8 cellular contexts compared by ENCODE assay signal in the genomic region with DNA sequence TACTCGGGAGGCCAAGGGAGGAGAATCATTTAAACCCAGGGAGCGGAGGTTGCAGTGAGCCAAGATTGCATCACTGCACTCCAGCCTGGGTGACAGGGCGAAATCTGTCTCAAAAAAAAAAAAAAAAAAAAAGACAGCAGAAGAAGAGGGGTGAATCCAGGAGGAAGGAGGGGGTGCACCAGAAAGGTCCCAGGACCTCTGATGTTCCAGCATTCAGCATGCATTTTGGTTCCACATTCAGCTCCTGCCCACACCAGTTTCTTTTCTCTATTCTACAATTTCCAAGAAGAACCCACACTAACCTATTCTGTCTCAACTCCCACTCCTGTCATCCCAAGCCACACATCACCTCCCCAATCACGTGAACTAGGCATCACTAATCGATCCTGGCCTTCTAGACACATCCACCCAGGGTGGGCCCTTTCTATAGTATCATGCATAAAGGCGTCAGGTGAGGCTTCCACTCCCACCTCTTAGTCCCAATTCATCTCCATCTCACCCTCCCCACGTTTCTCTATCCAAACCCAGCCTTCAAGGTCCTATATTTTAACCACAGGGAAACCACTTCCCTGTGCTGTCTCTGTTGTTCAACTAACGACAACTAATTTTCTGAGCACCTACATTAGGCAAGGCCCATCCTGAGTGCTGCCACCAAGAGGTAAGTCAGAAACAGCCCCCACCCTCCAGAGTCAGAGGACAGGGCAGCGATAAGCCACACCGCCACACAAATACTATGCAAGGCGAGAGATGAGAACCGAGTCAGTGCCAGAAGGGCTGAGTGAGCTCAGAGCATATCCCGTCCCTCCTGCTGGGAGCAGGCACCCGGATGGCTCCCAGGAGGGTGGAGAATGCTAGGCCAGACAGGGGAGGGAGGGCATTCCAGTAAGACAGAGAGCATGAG. TPM values are rescaled to one million over a fixed set of nuclear protein-coding genes. Genes with fewer than 3 reads are reported as not detected.
A peak's percentile ranks its signal among the peaks of the same experiment; 100 is the strongest.
DNase-seq lines count a peak whose midpoint lies in the region; ATAC-seq and TF ChIP-seq lines count a peak whose summit lies in the region.

No MANE protein-coding gene starts in this region.

- no peaks in the 10 kb centered on the region for H3K27me3 ChIP-seq in BJ (ENCODE audit: control insufficient read depth, insufficient read depth, low read length)

- POLR2A ChIA-PET in BJ (lab: Charles Lee): interaction anchor here (0.7 kb wide), 1 partner anchor 99 kb away, joined by 20 read pairs; no protein-coding TSS in a partner anchor

- 0 out of 2 replicates have a peak, but pooled peaks cover 1% of the 10 kb centered on the region for H3K36me3 ChIP-seq in BJ (ENCODE audit: control insufficient read depth, insufficient read depth, low read length)

- ATAC-seq in GM18873 (IDR thresholded peaks at IDR 0.05; ENCODE audit: low FRiP score, unreplicated experiment) (peak; percentile 57), HG03097 (IDR thresholded peaks at IDR 0.05; ENCODE audit: low FRiP score, unreplicated experiment) (peak; percentile 37)

- peak; percentile 76 for DNase-seq in BJ (ENCODE audit: low read depth)
- peak; percentile 96 for DNase-seq in OCI-M1 (lab: John Stamatoyannopoulos, UW)
- DNase-seq in activated T-helper 9 cell treated with anti-CD3 and anti-CD28 coated beads, Interleukin-2, amount 50 U/mL, for 16 hours (ENCODE audit: low read depth): peak; percentile 46
- DNase-seq in head of caudate nucleus: peak in 28 of 42 donors; percentile 22 to 88 (median 64)
- peak; percentile 74 for DNase-seq in putamen (ENCODE audit: low spot score)
- DNase-seq in posterior cingulate gyrus: no peak

- TF ChIP-seq CTCF in BJ (IDR thresholded peaks at IDR 0.05; ENCODE audit: insufficient read depth, low read depth, low read length): peak; percentile 38

- H3K4me3 ChIP-seq in BJ (ENCODE audit: low read depth, low read length): peak overlapping the region; percentile 87

- intact Hi-C loops in head of caudate nucleus (cut with DNase I) (loop anchor here (10.0 kb wide), 1 partner anchor 48 kb away; no protein-coding TSS in a partner anchor), posterior cingulate gyrus (cut with DNase I) (loop anchor here (5.0 kb wide), 1 partner anchor 46 kb away; no protein-coding TSS in a partner anchor)

- CTCF ChIA-PET in BJ (lab: Yijun Ruan, JAX): interaction anchor here (0.9 to 1.3 kb wide), 5 partner anchors 9 to 59 kb away, joined by 3 to 6 read pairs (median 3); no protein-coding TSS in a partner anchor

RNA-seq across cellular contexts. Expression of gene ANXA11, which starts 2.2 kb away (rescaled TPM):
- polyA plus RNA-seq in BJ (2011; rRNA removed): 210 and 239 TPM in 2 replicates
- polyA minus RNA-seq in BJ (2011; rRNA and poly(A)+ RNA removed): 122 and 139 TPM in 2 replicates

Comparison
In these comparisons a context has a peak if more than half of its experiments do, and no peak if none do; other contexts are left out.
1. DNase-seq: peak in BJ (single experiment), OCI-M1 (single experiment), activated T-helper 9 cell treated with anti-CD3 and anti-CD28 coated beads, Interleukin-2, amount 50 U/mL, for 16 hours (single experiment), head of caudate nucleus (28 of 42) and putamen (single experiment); none in posterior cingulate gyrus (0 of 10).